8 cellular contexts compared by ENCODE assay signal in the genomic region with DNA sequence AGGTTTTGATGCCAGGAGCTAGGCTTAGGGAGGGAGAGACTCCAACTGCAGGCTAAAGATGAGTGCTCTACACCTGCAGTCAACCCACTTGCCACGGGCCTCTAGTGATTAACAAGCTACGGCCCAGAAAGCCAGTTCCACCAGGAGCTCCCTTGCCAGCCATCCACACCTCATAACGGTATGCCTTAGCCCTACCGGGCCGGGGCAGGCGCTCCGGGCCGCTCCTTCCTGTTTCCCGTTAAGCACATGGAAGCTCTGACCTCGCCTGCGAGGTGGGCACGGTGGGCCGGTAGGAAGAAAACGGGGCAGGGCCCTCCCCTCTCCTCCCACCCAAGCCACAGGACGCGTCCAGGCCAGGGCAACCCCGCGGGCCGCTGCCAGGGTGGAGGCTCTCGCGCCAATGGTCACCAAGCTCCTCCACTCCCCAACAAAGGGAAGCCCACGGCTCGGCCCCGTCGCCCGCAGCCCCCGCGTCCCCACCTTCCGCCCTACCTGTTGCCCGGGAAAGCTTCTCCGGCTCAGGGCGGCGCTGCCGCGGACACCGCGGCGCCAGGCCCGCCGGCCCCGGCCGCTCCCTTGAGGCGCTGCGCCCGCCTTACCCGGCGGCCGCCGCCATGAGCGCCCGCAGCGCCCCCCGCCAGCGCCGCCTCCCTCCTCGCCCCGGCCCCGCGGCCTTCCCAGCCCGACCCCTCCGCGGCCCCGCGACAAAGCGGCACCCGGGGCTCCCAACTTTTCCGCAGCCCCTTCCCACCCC. TPM values are rescaled to one million over a fixed set of nuclear protein-coding genes. Genes with fewer than 3 reads are reported as not detected.
DNase-seq lines count a peak whose midpoint lies in the region; ATAC-seq and TF ChIP-seq lines count a peak whose summit lies in the region.

No MANE protein-coding gene starts in this region.

- H3K27me3 Mint-ChIP-seq in neural progenitor cell (ENCODE audit: insufficient read depth, low read depth): peaks cover 5% of the 10 kb centered on the region

- peaks cover 47% of the 10 kb centered on the region for H3K4me1 Mint-ChIP-seq in neural progenitor cell

- H3K4me1 ChIP-seq in NT2/D1 (ENCODE audit: insufficient read depth, insufficient read length) (peaks cover 38% of the 10 kb centered on the region), neural progenitor cell (peaks cover 42% of the 10 kb centered on the region)

- peaks cover 48% of the 10 kb centered on the region for H4K20me1 ChIP-seq in neural progenitor cell (ENCODE audit: low read depth)

- H3K4me3 ChIP-seq in NT2/D1 (ENCODE audit: insufficient read length, low read depth): peak overlapping the region; percentile 79
- H3K4me3 ChIP-seq in fibroblast of pulmonary artery (replicated peaks; ENCODE audit: low read depth, low read length): peak overlapping the region; percentile 83
- peak overlapping the region; percentile 95 for H3K4me3 ChIP-seq in neural progenitor cell

- ATAC-seq in HG02870 (IDR thresholded peaks at IDR 0.05; ENCODE audit: unreplicated experiment): peak; percentile 39

- H3K27ac ChIP-seq in neural progenitor cell: peak overlapping the region; percentile 80

- H3K36me3 ChIP-seq in NT2/D1 (ENCODE audit: insufficient read depth, insufficient read length, low read length): peaks cover 18% of the 10 kb centered on the region
- H3K36me3 ChIP-seq in neural progenitor cell: no peaks in the 10 kb centered on the region

- H3K4me2 ChIP-seq in neural progenitor cell: peak overlapping the region; percentile 97

- DNase-seq in NCI-H2029 (lab: John Stamatoyannopoulos, UW) (peak; percentile 5), NCI-H2029 treated with DMSO at 0.1 percent for 48 hours (lab: John Stamatoyannopoulos, UW) (no peak), NT2/D1 (ENCODE audit: low read depth, low spot score) (no peak), fibroblast of pulmonary artery (ENCODE audit: low read depth) (no peak), neural progenitor cell (ENCODE audit: low spot score) (peak; percentile 75), GDM1 (lab: John Stamatoyannopoulos, UW) (no peak)
- DNase-seq in activated T-helper 9 cell treated with anti-CD3 and anti-CD28 coated beads, Interleukin-2, amount 50 U/mL, for 16 hours (ENCODE audit: low read depth): peak; percentile 17

- H3K9me3 Mint-ChIP-seq in neural progenitor cell: no peaks in the 10 kb centered on the region

- H3K27ac Mint-ChIP-seq in neural progenitor cell: no peak overlapping the region

- H3K27me3 ChIP-seq in NT2/D1 (ENCODE audit: insufficient read depth, insufficient read length) (peaks cover 3% of the 10 kb centered on the region), neural progenitor cell (peaks cover 11% of the 10 kb centered on the region)

- H3K9me3 ChIP-seq in NT2/D1 (ENCODE audit: insufficient read depth, low read length) (no peaks in the 10 kb centered on the region), neural progenitor cell (ENCODE audit: low read depth) (no peaks in the 10 kb centered on the region)

- peaks cover under 1% of the 10 kb centered on the region for H3K36me3 Mint-ChIP-seq in neural progenitor cell

- peak overlapping the region; percentile 76 for H3K9ac ChIP-seq in NT2/D1 (ENCODE audit: insufficient read length, low read depth)
- H3K9ac ChIP-seq in neural progenitor cell: peak overlapping the region; percentile 66

- peaks cover 44% of the 10 kb centered on the region for H3F3A ChIP-seq in neural progenitor cell (ENCODE audit: low read depth)

- H3K4me3 Mint-ChIP-seq in neural progenitor cell: peak overlapping the region; percentile 90

- no peak overlapping the region for H2AFZ ChIP-seq in neural progenitor cell (replicated peaks)

- H3K79me2 ChIP-seq in neural progenitor cell (ENCODE audit: low read depth): peaks cover 66% of the 10 kb centered on the region

- no peak for TF ChIP-seq CTCF in fibroblast of pulmonary artery (IDR thresholded peaks at IDR 0.05; ENCODE audit: low read length, missing control alignments)
- no peak for TF ChIP-seq CTCF in neural progenitor cell (IDR thresholded peaks at IDR 0.05)

RNA-seq across cellular contexts. Expression of a gene that starts 0.6 kb away (rescaled TPM):
- total RNA-seq in neural progenitor cell (ENCODE audit: low replicate concordance): 104 and 122 TPM in 2 replicates

RNA-seq across cellular contexts. Expression of a gene that starts 8.1 kb away (rescaled TPM):
- 0.77 TPM in 1 of 2 replicates, not detected in the other for total RNA-seq in neural progenitor cell (ENCODE audit: low replicate concordance)

RNA-seq across cellular contexts. Expression of a gene that starts 32.7 kb away (rescaled TPM):
- total RNA-seq in neural progenitor cell (ENCODE audit: low replicate concordance): 8.5 and 15.8 TPM in 2 replicates

RNA-seq across cellular contexts. Expression of a gene that starts 34.2 kb away (rescaled TPM):
- 27.0 and 33.0 TPM in 2 replicates for total RNA-seq in neural progenitor cell (ENCODE audit: low replicate concordance)

RNA-seq across cellular contexts. Expression of a gene that starts 47.8 kb away (rescaled TPM):
- total RNA-seq in neural progenitor cell (ENCODE audit: low replicate concordance): 63.4 and 79.5 TPM in 2 replicates

Comparison
In these comparisons a context has a peak if more than half of its experiments do, and no peak if none do; other contexts are left out.
1. DNase-seq: peak in NCI-H2029 (single experiment), activated T-helper 9 cell treated with anti-CD3 and anti-CD28 coated beads, Interleukin-2, amount 50 U/mL, for 16 hours (single experiment) and neural progenitor cell (single experiment); none in NCI-H2029 treated with DMSO at 0.1 percent for 48 hours (single experiment), NT2/D1 (single experiment), fibroblast of pulmonary artery (single experiment) and GDM1 (single experiment).
2. Peak in every context shown above with its lines, with median percentiles within 50 percentile points of each other: H3K4me3 ChIP-seq.